Comparison of ENCODE assay signal across 9 cellular contexts in genomic region chr18:23257686-23258565, GRCh38.
A peak's percentile ranks its signal among the peaks of the same experiment; 100 is the strongest.
DNase-seq lines count a peak whose midpoint lies in the region; ATAC-seq and TF ChIP-seq lines count a peak whose summit lies in the region.
"Had no signal": no experiment of that assay in that cellular context is flagged by ENCODE, and none has a peak within 500 bp of the region (broad histone marks: within the 10 kb centered on the region; RNA-seq: fewer than 3 reads in every experiment).

No MANE protein-coding gene starts in this region.

- no peak for DNase-seq in stimulated activated naive CD8-positive, alpha-beta T cell treated with anti-CD3 and anti-CD28 coated beads, Interleukin-15, Interleukin-2, amounts not matched to agents 100 U/mL and 50 U/mL, for 24 hours
- DNase-seq in kidney glomerular epithelial cell (lab: John Stamatoyannopoulos, UW) = peak; percentile 2
- DNase-seq in Caco-2 = no peak
- DNase-seq in stimulated activated CD4-positive, alpha-beta T cell treated with anti-CD3 and anti-CD28 coated beads, Interleukin-2, amount 100 ng/mL, for 48 hours = no peak
- no peak for DNase-seq in ecto neural progenitor cell (ENCODE audit: low spot score)
- DNase-seq: NCI-H187 treated with DMSO at 0.1 percent for 48 hours had no signal

- H3K36me3 ChIP-seq in Caco-2 (ENCODE audit: control insufficient read depth, insufficient read depth, low read length) = no peaks in the 10 kb centered on the region

- H3K9me3 ChIP-seq in Caco-2 = no peaks in the 10 kb centered on the region

- TF ChIP-seq CTCF in Caco-2 (IDR thresholded peaks at IDR 0.05; ENCODE audit: insufficient read depth in 1 of 2, low read depth in 1 of 2, low read length in 1 of 2, severe bottlenecking in 1 of 2, unreplicated experiment in 1 of 2) = no peak

- peak overlapping the region; percentile 1 for H3K27ac ChIP-seq in angular gyrus (ENCODE audit: low read depth, low read length)

- H3K4me1 ChIP-seq in Caco-2 = peaks cover 18% of the 10 kb centered on the region

- no peak overlapping the region for H3K4me3 ChIP-seq in Caco-2 (ENCODE audit: low read depth, low read length)

- peaks cover 36% of the 10 kb centered on the region for H3K4me1 Mint-ChIP-seq in stimulated activated naive CD8-positive, alpha-beta T cell treated with anti-CD3 and anti-CD28 coated beads, Interleukin-15, Interleukin-2, amounts not matched to agents 100 ng/mL and 50 ng/mL, for 24 hours (ENCODE audit: low read depth)
- peaks cover 9% of the 10 kb centered on the region for H3K4me1 Mint-ChIP-seq in Caco-2 (ENCODE audit: low read depth, unreplicated experiment)

- H3K9me3 Mint-ChIP-seq in stimulated activated naive CD8-positive, alpha-beta T cell treated with anti-CD3 and anti-CD28 coated beads, Interleukin-15, Interleukin-2, amounts not matched to agents 100 ng/mL and 50 ng/mL, for 24 hours = no peaks in the 10 kb centered on the region
- H3K9me3 Mint-ChIP-seq in Caco-2 (ENCODE audit: unreplicated experiment) = no peaks in the 10 kb centered on the region

- intact Hi-C loops in Caco-2 (cut with micrococcal nuclease; ENCODE audit: unreplicated experiment) = loop anchor here (5.0 to 10.0 kb wide), 3 partner anchors 57 to 147 kb away; no protein-coding TSS in a partner anchor

- H3K27ac Mint-ChIP-seq in stimulated activated naive CD8-positive, alpha-beta T cell treated with anti-CD3 and anti-CD28 coated beads, Interleukin-15, Interleukin-2, amounts not matched to agents 100 ng/mL and 50 ng/mL, for 24 hours = peak overlapping the region; percentile 53
- no peak overlapping the region for H3K27ac Mint-ChIP-seq in Caco-2 (ENCODE audit: unreplicated experiment)

- CTCF ChIA-PET in Caco-2 (lab: Charles Lee) = no interaction called here

- POLR2A ChIA-PET in Caco-2 (lab: Charles Lee) = no interaction called here

- H3K27me3 ChIP-seq in Caco-2 (replicated peaks; ENCODE audit: control insufficient read depth, insufficient read depth, low read length) = no peaks in the 10 kb centered on the region

- H3K4me3 Mint-ChIP-seq in stimulated activated naive CD8-positive, alpha-beta T cell treated with anti-CD3 and anti-CD28 coated beads, Interleukin-15, Interleukin-2, amounts not matched to agents 100 ng/mL and 50 ng/mL, for 24 hours = no peak overlapping the region
- H3K4me3 Mint-ChIP-seq in Caco-2 (ENCODE audit: unreplicated experiment) = no peak overlapping the region

- H3K27me3 Mint-ChIP-seq in stimulated activated naive CD8-positive, alpha-beta T cell treated with anti-CD3 and anti-CD28 coated beads, Interleukin-15, Interleukin-2, amounts not matched to agents 100 ng/mL and 50 ng/mL, for 24 hours = no peaks in the 10 kb centered on the region
- H3K27me3 Mint-ChIP-seq in Caco-2 (ENCODE audit: insufficient read depth, unreplicated experiment) = no peaks in the 10 kb centered on the region

- ATAC-seq in stimulated activated naive CD8-positive, alpha-beta T cell treated with anti-CD3 and anti-CD28 coated beads, Interleukin-15, Interleukin-2, amounts not matched to agents 100 U/mL and 50 U/mL, for 24 hours = no peak
- ATAC-seq in HG02642 (IDR thresholded peaks at IDR 0.05; ENCODE audit: poor library complexity, unreplicated experiment) = no peak

- peaks cover 6% of the 10 kb centered on the region for H3K36me3 Mint-ChIP-seq in stimulated activated naive CD8-positive, alpha-beta T cell treated with anti-CD3 and anti-CD28 coated beads, Interleukin-15, Interleukin-2, amounts not matched to agents 100 ng/mL and 50 ng/mL, for 24 hours (ENCODE audit: low read depth)
- no peaks in the 10 kb centered on the region for H3K36me3 Mint-ChIP-seq in Caco-2 (ENCODE audit: insufficient read depth, unreplicated experiment)

- no TSS peak for BruUV-seq in Caco-2 (replicated peaks; lab: Mats Ljungman, UMichigan)
